9 cellular contexts compared by ENCODE assay signal in the genomic region with DNA sequence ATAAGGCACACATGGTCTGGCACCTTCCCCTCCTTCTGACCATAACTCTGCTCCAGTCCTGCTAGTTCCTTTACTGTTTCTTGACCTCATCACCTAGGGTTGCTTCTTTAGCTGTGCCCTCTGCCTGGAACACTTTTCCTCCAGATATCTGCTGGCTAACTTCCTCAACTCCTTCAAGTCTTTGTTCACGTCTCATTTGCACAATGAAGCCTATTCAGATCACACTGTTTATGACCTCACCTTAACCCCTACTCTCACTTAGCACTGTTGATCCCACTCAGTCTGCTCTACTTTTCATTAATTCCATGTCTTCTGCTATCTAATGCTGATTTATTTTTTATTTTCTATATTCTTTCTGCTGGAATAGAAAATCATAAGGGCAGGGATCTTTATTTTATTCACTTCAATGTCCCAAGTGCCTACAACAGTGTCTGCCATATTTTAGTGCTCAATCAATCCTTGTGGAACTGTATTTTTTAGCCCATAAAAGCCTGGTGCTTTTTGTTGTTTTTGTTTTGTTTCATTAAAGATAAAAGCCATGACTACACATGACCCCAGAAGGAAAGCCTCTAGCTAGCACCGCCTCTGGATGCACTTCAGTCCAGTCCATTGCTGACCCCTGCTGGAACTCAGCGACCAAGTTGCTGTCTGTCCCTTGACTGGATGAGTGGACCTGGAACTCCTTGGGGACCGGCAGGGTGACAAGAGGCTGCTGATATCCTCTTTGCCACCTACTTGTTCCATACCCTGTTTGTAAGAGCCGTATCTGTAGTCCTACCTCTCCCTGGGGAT. TPM values are rescaled to one million over a fixed set of nuclear protein-coding genes. Genes with fewer than 3 reads are reported as not detected.
DNase-seq lines count a peak whose midpoint lies in the region; ATAC-seq, FAIRE-seq and TF ChIP-seq lines count a peak whose summit lies in the region.
"Had no signal": no experiment of that assay in that cellular context is flagged by ENCODE, and none has a peak within 500 bp of the region (broad histone marks: within the 10 kb centered on the region; RNA-seq: fewer than 3 reads in every experiment).

No MANE protein-coding gene starts in this region.

- H3K4me2 ChIP-seq in astrocyte (ENCODE audit: low read length): no peak overlapping the region

- no peak overlapping the region for H3K9ac ChIP-seq in astrocyte (ENCODE audit: low read length)

- H3K4me3 Mint-ChIP-seq in astrocyte (ENCODE audit: unreplicated experiment): no peak overlapping the region
- no peak overlapping the region for H3K4me3 Mint-ChIP-seq in stimulated activated memory B cell treated with anti-CD40 and anti-IgM and Interleukin-4, amounts not matched to agents 10 μg/mL and 1 μg/mL and 100 μg/mL, for 72 hours

- peaks cover 8% of the 10 kb centered on the region for H3K27me3 Mint-ChIP-seq in astrocyte (ENCODE audit: low read depth, unreplicated experiment)
- H3K27me3 Mint-ChIP-seq in stimulated activated memory B cell treated with anti-CD40 and anti-IgM and Interleukin-4, amounts not matched to agents 10 μg/mL and 1 μg/mL and 100 μg/mL, for 72 hours: peaks cover 19% of the 10 kb centered on the region

- TF ChIP-seq POLR2A in GM12891 (IDR thresholded peaks at IDR 0.05; ENCODE audit: low read depth, low read length): no peak

- no peak overlapping the region for H3K27ac ChIP-seq in astrocyte (ENCODE audit: low read depth, low read length)

- H3K4me3 ChIP-seq in astrocyte (ENCODE audit: insufficient read depth, low read depth, low read length) (no peak overlapping the region), skeletal muscle cell (ENCODE audit: low read depth, low read length) (no peak overlapping the region)
- H3K4me3 ChIP-seq: HAP-1 had no signal

- peaks cover 1% of the 10 kb centered on the region for H3K4me1 Mint-ChIP-seq in astrocyte (ENCODE audit: low read depth, unreplicated experiment)
- no peaks in the 10 kb centered on the region for H3K4me1 Mint-ChIP-seq in stimulated activated memory B cell treated with anti-CD40 and anti-IgM and Interleukin-4, amounts not matched to agents 10 μg/mL and 1 μg/mL and 100 μg/mL, for 72 hours

- no peaks in the 10 kb centered on the region for H3K4me1 ChIP-seq in astrocyte (ENCODE audit: insufficient read depth, low read length)
- H3K4me1 ChIP-seq: HAP-1 had no signal

- no peaks in the 10 kb centered on the region for H3K36me3 Mint-ChIP-seq in astrocyte (ENCODE audit: low read depth, unreplicated experiment)
- no peaks in the 10 kb centered on the region for H3K36me3 Mint-ChIP-seq in stimulated activated memory B cell treated with anti-CD40 and anti-IgM and Interleukin-4, amounts not matched to agents 10 μg/mL and 1 μg/mL and 100 μg/mL, for 72 hours

- H3K36me3 ChIP-seq in astrocyte (ENCODE audit: insufficient read depth, low read length): no peaks in the 10 kb centered on the region
- H3K36me3 ChIP-seq: HAP-1 had no signal

- no peaks in the 10 kb centered on the region for H3K79me2 ChIP-seq in astrocyte (ENCODE audit: insufficient read depth, low read length)

- H2AFZ ChIP-seq in astrocyte (ENCODE audit: low read depth, low read length): no peak overlapping the region

- DNase-seq in GM03348 (ENCODE audit: low spot score) (peak; percentile 66), NCI-H524 treated with DMSO at 0.1 percent for 48 hours (lab: John Stamatoyannopoulos, UW) (peak; percentile 17), astrocyte (ENCODE audit: low read depth) (peak; percentile 50), iPS DF 4.7 (ENCODE audit: extremely low read depth, low spot score) (peak; percentile 69), skeletal muscle cell (ENCODE audit: low read depth) (peak; percentile 22), GM12891 (ENCODE audit: insufficient read length, low spot score) (no peak)

- no peaks in the 10 kb centered on the region for H3K9me3 ChIP-seq in astrocyte (ENCODE audit: insufficient read depth, low read depth, low read length)

- H3K27ac Mint-ChIP-seq in astrocyte (ENCODE audit: unreplicated experiment): no peak overlapping the region
- H3K27ac Mint-ChIP-seq in stimulated activated memory B cell treated with anti-CD40 and anti-IgM and Interleukin-4, amounts not matched to agents 10 μg/mL and 1 μg/mL and 100 μg/mL, for 72 hours: no peak overlapping the region

- peak; percentile 69 for FAIRE-seq in A204.1 (lab: Jason Lieb, UNC)
- no peak for FAIRE-seq in astrocyte (lab: Jason Lieb, UNC)
- no peak for FAIRE-seq in GM12891 (lab: Jason Lieb, UNC)

- peak; percentile 56 for TF ChIP-seq CTCF in astrocyte (IDR thresholded peaks at IDR 0.05; ENCODE audit: insufficient read depth, low read depth, low read length)

- no peaks in the 10 kb centered on the region for H3K27me3 ChIP-seq in astrocyte (ENCODE audit: insufficient read depth, low read length)

- ATAC-seq in stimulated activated memory B cell treated with anti-CD40 and anti-IgM and Interleukin-4, amounts not matched to agents 10 μg/mL and 1 μg/mL and 100 μg/mL, for 72 hours: no peak

- H3K9me3 Mint-ChIP-seq in astrocyte (ENCODE audit: unreplicated experiment): no peaks in the 10 kb centered on the region
- no peaks in the 10 kb centered on the region for H3K9me3 Mint-ChIP-seq in stimulated activated memory B cell treated with anti-CD40 and anti-IgM and Interleukin-4, amounts not matched to agents 10 μg/mL and 1 μg/mL and 100 μg/mL, for 72 hours

- H4K20me1 ChIP-seq in astrocyte (ENCODE audit: insufficient read depth, low read length): no peaks in the 10 kb centered on the region

TF ChIP-seq in GM12891, 5 proteins besides CTCF, POLR2A, EP300 and RAD21:
- TF ChIP-seq TAF1 (IDR thresholded peaks at IDR 0.05; ENCODE audit: low read depth, low read length): no peak
- no peak for TF ChIP-seq PAX5 (IDR thresholded peaks at IDR 0.05; ENCODE audit: insufficient read depth, low read length, severe bottlenecking)
- TF ChIP-seq SPI1 (IDR thresholded peaks at IDR 0.05; ENCODE audit: low read depth, low read length): no peak
- TF ChIP-seq POU2F2 (IDR thresholded peaks at IDR 0.05; ENCODE audit: low read depth, low read length): no peak
- TF ChIP-seq POLR2AphosphoS5 (IDR thresholded peaks at IDR 0.05; ENCODE audit: low read depth, low read length): no peak

RNA-seq across cellular contexts. Expression of a gene that starts 12.3 kb away (rescaled TPM):
- total RNA-seq in astrocyte: 0.07 TPM in 1 of 2 replicates, not detected in the other
- polyA plus RNA-seq in GM12891 (2012; ENCODE audit: low read depth, missing spikeins): 0.04 TPM

RNA-seq across cellular contexts. Expression of a gene that starts 35.3 kb away (rescaled TPM):
- total RNA-seq in astrocyte: not detected in 2 replicates
- polyA plus RNA-seq in GM12891 (2012; ENCODE audit: low read depth, missing spikeins): not detected

RNA-seq across cellular contexts. Expression of a gene that starts 53.1 kb away (rescaled TPM):
- total RNA-seq in astrocyte: 20.6 and 22.6 TPM in 2 replicates
- polyA plus RNA-seq in GM12891 (2012; ENCODE audit: low read depth, missing spikeins): 20.3 TPM
